In the genomic region with DNA sequence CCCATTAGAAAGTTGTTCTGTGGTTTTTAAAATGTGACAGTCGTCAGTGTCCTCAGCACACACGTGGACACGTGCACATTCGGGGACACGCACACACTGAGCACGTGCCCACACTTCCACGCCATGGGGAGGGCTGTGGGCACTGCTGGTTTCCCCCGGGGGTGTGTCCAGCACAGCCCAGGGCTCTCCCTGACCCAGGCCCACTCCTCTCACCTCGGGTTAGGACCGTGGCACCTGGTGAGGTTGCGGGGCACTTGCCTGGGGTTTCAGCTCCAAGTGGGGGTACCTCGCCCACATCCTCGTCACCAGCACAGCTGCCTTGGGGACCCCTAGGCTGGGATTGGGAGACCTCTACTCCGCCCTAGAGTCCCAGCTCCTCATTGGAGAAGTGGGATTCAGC, we compare ENCODE assay signal across 26 cellular contexts.
"Had no signal": no experiment of that assay in that cellular context is flagged by ENCODE, and none has a peak within 500 bp of the region (broad histone marks: within the 10 kb centered on the region; RNA-seq: fewer than 3 reads in every experiment).

No MANE protein-coding gene starts in this region.

- H3K4me3 ChIP-seq: gastrocnemius medialis, left ventricle myocardium inferior, mucosa of descending colon, pancreas, prostate gland, testis, transverse colon had no signal

- H3K9me3 Mint-ChIP-seq: activated CD8-positive, alpha-beta T cell treated with anti-CD3 and anti-CD28 coated beads for 36 hours; activated T-helper 2 cell treated with anti-CD3 and anti-CD28 coated beads, Interferon-gamma antibody, Interleukin-2, Interleukin-4, amounts not matched to agents 10 μg/mL and 5 μg/mL and 100 μg/mL, durations not matched to agents 14 hours and 24 hours and 36 hours; effector memory CD8-positive, alpha-beta T cell; nephron progenitor cell; WTC11 had no signal

- H3K27me3 Mint-ChIP-seq: activated CD4-positive, alpha-beta T cell treated with anti-CD3 and anti-CD28 coated beads, Interleukin-2, amount 10 ng/mL, durations not matched to agents 7 days and 5 days; activated CD8-positive, alpha-beta T cell treated with anti-CD3 and anti-CD28 coated beads for 36 hours; effector memory CD8-positive, alpha-beta T cell had no signal

- DNase-seq: activated CD4-positive, alpha-beta T cell treated with anti-CD3 and anti-CD28 coated beads for 1 hour; activated CD4-positive, alpha-beta T cell treated with anti-CD3 and anti-CD28 coated beads, Interleukin-2, amount 10 ng/mL, durations not matched to agents 7 days and 5 days; activated CD8-positive, alpha-beta T cell treated with anti-CD3 and anti-CD28 coated beads for 36 hours; activated naive CD8-positive, alpha-beta T cell treated with anti-CD3 and anti-CD28 coated beads for 36 hours; activated T-cell treated with anti-CD3 and anti-CD28 coated beads, Interleukin-2, amount 50 U/mL, for 48 hours; amniotic stem cell; brain microvascular endothelial cell; cortex of kidney; effector memory CD8-positive, alpha-beta T cell; erythroblast; gastrocnemius medialis; glutamatergic neuron; left ventricle myocardium inferior; nephron progenitor cell; stimulated activated CD4-positive, alpha-beta T cell treated with anti-CD3 and anti-CD28 coated beads, Interleukin-2, amount 100 ng/mL, for 48 hours; stimulated activated naive CD8-positive, alpha-beta T cell treated with anti-CD3 and anti-CD28 coated beads, Interleukin-15, Interleukin-2, amounts not matched to agents 100 U/mL and 50 U/mL, for 24 hours; T-helper 9 cell; testis; transverse colon had no signal

- H3K27me3 ChIP-seq: brain microvascular endothelial cell, gastrocnemius medialis, pancreas, testis, transverse colon had no signal

- H3K27ac Mint-ChIP-seq: activated CD4-positive, alpha-beta T cell treated with anti-CD3 and anti-CD28 coated beads, Interleukin-2, amount 10 ng/mL, durations not matched to agents 7 days and 5 days; activated CD8-positive, alpha-beta T cell treated with anti-CD3 and anti-CD28 coated beads for 36 hours; activated naive CD8-positive, alpha-beta T cell treated with anti-CD3 and anti-CD28 coated beads for 36 hours; activated T-helper 2 cell treated with anti-CD3 and anti-CD28 coated beads, Interferon-gamma antibody, Interleukin-2, Interleukin-4, amounts not matched to agents 10 μg/mL and 5 μg/mL and 100 μg/mL, durations not matched to agents 14 hours and 24 hours and 36 hours; WTC11 had no signal

- H3K9me3 ChIP-seq: gastrocnemius medialis, left ventricle myocardium inferior, mucosa of descending colon, pancreas, prostate gland, testis, transverse colon had no signal

- H3K4me1 ChIP-seq: gastrocnemius medialis, prostate gland, testis had no signal

- ATAC-seq: activated CD8-positive, alpha-beta T cell treated with anti-CD3 and anti-CD28 coated beads for 36 hours; effector memory CD8-positive, alpha-beta T cell; gastrocnemius medialis; mucosa of descending colon; stimulated activated naive CD8-positive, alpha-beta T cell treated with anti-CD3 and anti-CD28 coated beads, Interleukin-15, Interleukin-2, amounts not matched to agents 100 U/mL and 50 U/mL, for 24 hours; WTC11 had no signal

- H3K4me1 Mint-ChIP-seq: WTC11 had no signal

- H3K4me3 Mint-ChIP-seq: activated CD4-positive, alpha-beta T cell treated with anti-CD3 and anti-CD28 coated beads, Interleukin-2, amount 10 ng/mL, durations not matched to agents 7 days and 5 days; activated CD8-positive, alpha-beta T cell treated with anti-CD3 and anti-CD28 coated beads for 36 hours; activated naive CD8-positive, alpha-beta T cell treated with anti-CD3 and anti-CD28 coated beads for 36 hours; effector memory CD8-positive, alpha-beta T cell; nephron progenitor cell; WTC11 had no signal

- FAIRE-seq: astrocyte, islet of Langerhans, pancreas had no signal

- H3K27ac ChIP-seq: brain microvascular endothelial cell, gastrocnemius medialis, pancreas, prostate gland, testis, transverse colon had no signal
